In genomic region chr6:121463087-121463486, GRCh38 we compare ENCODE assay signal across 10 cellular contexts.
"Had no signal": no experiment of that assay in that cellular context is flagged by ENCODE, and none has a peak within 500 bp of the region (broad histone marks: within the 10 kb centered on the region; RNA-seq: fewer than 3 reads in every experiment).

No MANE protein-coding gene starts in this region.

- H3K4me3 Mint-ChIP-seq: GM23338, H9, HFFc6 had no signal

- H3K9me3 Mint-ChIP-seq: HFFc6 had no signal

- ATAC-seq: GM23338, K562 had no signal

- H3K27ac Mint-ChIP-seq: GM23338, HFFc6 had no signal

- DNase-seq: H9, HCEC 1CT, HFFc6, IMR-90, KG1 had no signal

- H3K4me2 ChIP-seq: GM23338 had no signal

- H3K4me3 ChIP-seq: GM23338, K562 had no signal

- H3K4me1 Mint-ChIP-seq: GM23338 had no signal

- FAIRE-seq: H1, H54, HTR-8/SVneo, K562 had no signal
